Comparison of ENCODE assay signal across 7 cellular contexts in the genomic region with DNA sequence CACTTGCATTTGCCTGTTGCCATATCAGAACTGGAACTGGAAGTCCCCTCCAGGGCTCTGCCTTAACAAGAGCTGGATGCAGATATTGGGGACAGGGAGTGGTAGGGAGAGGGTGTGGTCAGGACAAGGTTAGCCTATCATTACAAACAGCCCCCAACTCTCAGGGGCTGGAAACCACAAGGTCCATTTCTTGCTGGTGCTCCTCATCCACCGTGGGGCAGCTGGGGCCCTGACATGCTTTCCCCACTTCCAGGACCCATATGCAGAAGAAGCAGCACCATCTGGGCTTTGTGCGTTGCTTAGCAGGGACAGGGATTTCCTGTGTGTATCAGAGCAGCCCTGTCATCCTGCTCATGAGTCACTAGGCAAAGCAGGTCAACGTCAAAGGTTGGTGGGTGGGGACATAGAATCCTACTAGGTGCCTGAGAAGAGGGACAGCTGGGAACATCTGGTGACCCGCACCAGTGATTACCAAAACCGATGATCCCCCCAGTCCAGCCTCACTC. TPM values are rescaled to one million over a fixed set of nuclear protein-coding genes. Genes with fewer than 3 reads are reported as not detected.
DNase-seq lines count a peak whose midpoint lies in the region; ATAC-seq and TF ChIP-seq lines count a peak whose summit lies in the region.

No MANE protein-coding gene starts in this region.

- no peak overlapping the region for H3K27ac Mint-ChIP-seq in activated naive CD8-positive, alpha-beta T cell treated with anti-CD3 and anti-CD28 coated beads, Interleukin-2, amount 50 U/mL, for 24 hours
- H3K27ac Mint-ChIP-seq in WTC11, result no peak overlapping the region

- no peak overlapping the region for H3K4me3 Mint-ChIP-seq in activated naive CD8-positive, alpha-beta T cell treated with anti-CD3 and anti-CD28 coated beads, Interleukin-2, amount 50 U/mL, for 24 hours
- H3K4me3 Mint-ChIP-seq in WTC11, result no peak overlapping the region

- CTCF ChIA-PET in WTC11 (lab: Charles Lee), result interaction anchor here (0.6 to 1.0 kb wide), 2 partner anchors 22 to 225 kb away, joined by 3 read pairs; no protein-coding TSS in a partner anchor

- TF ChIP-seq POLR2A in Peyer's patch (IDR thresholded peaks at IDR 0.05), result no peak

- H3K27me3 ChIP-seq in Peyer's patch, result no peaks in the 10 kb centered on the region

- H3K4me1 Mint-ChIP-seq in activated naive CD8-positive, alpha-beta T cell treated with anti-CD3 and anti-CD28 coated beads, Interleukin-2, amount 50 U/mL, for 24 hours, result peaks cover 17% of the 10 kb centered on the region
- peaks cover 9% of the 10 kb centered on the region for H3K4me1 Mint-ChIP-seq in WTC11

- intact Hi-C loops in Right ventricle myocardium superior (cut with DNase I), result no loop called here

- DNase-seq in Peyer's patch (peak in 2 of 3 donors; percentile 57 to 81), WTC11 (ENCODE audit: low spot score) (no peak), Right ventricle myocardium superior (no peak)
- DNase-seq in activated naive CD8-positive, alpha-beta T cell treated with anti-CD3 and anti-CD28 coated beads, Interleukin-2, amount 50 U/mL, for 24 hours, result peak; percentile 58
- peak; percentile 66 for DNase-seq in stimulated activated CD4-positive, alpha-beta T cell treated with anti-CD3 and anti-CD28 coated beads, Interleukin-15, amount 100 ng/mL, for 24 hours

- POLR2A ChIA-PET in WTC11 (lab: Charles Lee), result interaction anchor here (0.5 kb wide), 1 partner anchor 209 kb away, joined by 3 read pairs; no protein-coding TSS in a partner anchor

- H3K27me3 Mint-ChIP-seq in activated naive CD8-positive, alpha-beta T cell treated with anti-CD3 and anti-CD28 coated beads, Interleukin-2, amount 50 U/mL, for 24 hours, result no peaks in the 10 kb centered on the region
- no peaks in the 10 kb centered on the region; the same call in 1 of the 2 replicates for H3K27me3 Mint-ChIP-seq in WTC11 (ENCODE audit: low read depth)

- H3K36me3 Mint-ChIP-seq in activated naive CD8-positive, alpha-beta T cell treated with anti-CD3 and anti-CD28 coated beads, Interleukin-2, amount 50 U/mL, for 24 hours (ENCODE audit: low read depth), result no peaks in the 10 kb centered on the region
- no peaks in the 10 kb centered on the region for H3K36me3 Mint-ChIP-seq in WTC11

- no peak overlapping the region for H3K4me3 ChIP-seq in Peyer's patch

- H3K36me3 ChIP-seq in Peyer's patch, result no peaks in the 10 kb centered on the region

- no peaks in the 10 kb centered on the region for H3K9me3 Mint-ChIP-seq in activated naive CD8-positive, alpha-beta T cell treated with anti-CD3 and anti-CD28 coated beads, Interleukin-2, amount 50 U/mL, for 24 hours
- no peaks in the 10 kb centered on the region for H3K9me3 Mint-ChIP-seq in WTC11

- TF ChIP-seq CTCF in Peyer's patch (IDR thresholded peaks at IDR 0.05) (no peak), WTC11 (IDR thresholded peaks at IDR 0.05) (no peak)

- H3K27ac ChIP-seq in Peyer's patch, result peak overlapping the region in 1 of 4 donors; percentile 13

- peaks cover 0 to 10% (median 0%) of the 10 kb centered on the region in 4 donors for H3K4me1 ChIP-seq in Peyer's patch

- H3K9me3 ChIP-seq in Peyer's patch, result no peaks in the 10 kb centered on the region

- peak; percentile 87 for ATAC-seq in GM18873 (IDR thresholded peaks at IDR 0.05; ENCODE audit: low FRiP score, unreplicated experiment)
- peak; percentile 87 for ATAC-seq in HG02884 (IDR thresholded peaks at IDR 0.05; ENCODE audit: unreplicated experiment)
- ATAC-seq in activated naive CD8-positive, alpha-beta T cell treated with anti-CD3 and anti-CD28 coated beads, Interleukin-2, amount 50 U/mL, for 24 hours, result peak; percentile 99
- no peak for ATAC-seq in WTC11
- ATAC-seq in Right ventricle myocardium superior (ENCODE audit: poor library complexity), result no peak

TF ChIP-seq in WTC11, 78 proteins besides CTCF, POLR2A, EP300 and RAD21:
- no peak for TF ChIP-seq ERG (CRISPR knock-in tag; IDR thresholded peaks at IDR 0.05)
- TF ChIP-seq SP1 (CRISPR knock-in tag; conservative IDR thresholded peaks at IDR 0.05), result no peak
- no peak for TF ChIP-seq STAT6 (CRISPR knock-in tag; conservative IDR thresholded peaks at IDR 0.05; ENCODE audit: low read depth)
- TF ChIP-seq USF2 (CRISPR knock-in tag; IDR thresholded peaks at IDR 0.05), result no peak
- TF ChIP-seq GABPB1 (CRISPR knock-in tag; IDR thresholded peaks at IDR 0.05), result no peak
- no peak for TF ChIP-seq CREM (CRISPR knock-in tag; IDR thresholded peaks at IDR 0.05)
- TF ChIP-seq KAT7 (CRISPR knock-in tag; IDR thresholded peaks at IDR 0.05; ENCODE audit: borderline replicate concordance), result no peak
- no peak for TF ChIP-seq ZNF396 (CRISPR knock-in tag; IDR thresholded peaks at IDR 0.05; ENCODE audit: borderline replicate concordance)

RNA-seq across cellular contexts. Expression of gene RGS9, which starts 26.9 kb away (rescaled TPM):
- total RNA-seq in Peyer's patch, result 10 to 100 TPM in 1 of 4 donors, 1 to 10 TPM in 3; 4.0 to 25.6 (median 7.9) TPM
- 11.3 to 17.8 TPM (median 13.3 TPM) in 3 replicates for total RNA-seq in WTC11 (2021)
- 2.4 TPM for total RNA-seq in Right ventricle myocardium superior

Comparison
In these comparisons a context has a peak if more than half of its experiments do, and no peak if none do; other contexts are left out.
1. ATAC-seq: peak in GM18873 (single experiment), HG02884 (single experiment) and activated naive CD8-positive, alpha-beta T cell treated with anti-CD3 and anti-CD28 coated beads, Interleukin-2, amount 50 U/mL, for 24 hours (single experiment); none in WTC11 (single experiment) and Right ventricle myocardium superior (single experiment).
2. DNase-seq: peak in Peyer's patch (2 of 3), activated naive CD8-positive, alpha-beta T cell treated with anti-CD3 and anti-CD28 coated beads, Interleukin-2, amount 50 U/mL, for 24 hours (single experiment) and stimulated activated CD4-positive, alpha-beta T cell treated with anti-CD3 and anti-CD28 coated beads, Interleukin-15, amount 100 ng/mL, for 24 hours (single experiment); none in WTC11 (single experiment) and Right ventricle myocardium superior (single experiment).